ENCODE assay signal across 32 cellular contexts in genomic region chr16:23104032-23104955, GRCh38. TPM values are rescaled to one million over a fixed set of nuclear protein-coding genes. Genes with fewer than 3 reads are reported as not detected.
DNase-seq lines count a peak whose midpoint lies in the region; ATAC-seq, FAIRE-seq and TF ChIP-seq lines count a peak whose summit lies in the region.
"Had no signal": no experiment of that assay in that cellular context is flagged by ENCODE, and none has a peak within 500 bp of the region (broad histone marks: within the 10 kb centered on the region; RNA-seq: fewer than 3 reads in every experiment).

No MANE protein-coding gene starts in this region.

- H2AFZ ChIP-seq in trophoblast cell (ENCODE audit: insufficient read depth, low read length, poor library complexity): no peak overlapping the region
- H2AFZ ChIP-seq: PC-9 had no signal

- peaks cover 29% of the 10 kb centered on the region for H3K36me3 Mint-ChIP-seq in WTC11

- no peak overlapping the region for H3K4ac ChIP-seq in trophoblast cell (ENCODE audit: low read depth, low read length)

- H3K18ac ChIP-seq in trophoblast cell (ENCODE audit: low read length): no peak overlapping the region

- intact Hi-C loops in mucosa of descending colon (cut with DNase I, micrococcal nuclease): no loop called here

- no peak for TF ChIP-seq POLR2A in GM12891 (IDR thresholded peaks at IDR 0.05; ENCODE audit: low read depth, low read length)

- no peak overlapping the region for H4K91ac ChIP-seq in trophoblast cell (ENCODE audit: low read depth, low read length)

- H2BK120ac ChIP-seq in trophoblast cell (ENCODE audit: insufficient read depth, low read length, poor library complexity): no peak overlapping the region

- no peak overlapping the region for H3K4me3 ChIP-seq in esophagus (ENCODE audit: low read depth in 1 of 2, low read length in 2 of 2)
- no peak overlapping the region for H3K4me3 ChIP-seq in mucosa of descending colon
- no peak overlapping the region for H3K4me3 ChIP-seq in urinary bladder (ENCODE audit: low read depth, low read length)
- H3K4me3 ChIP-seq in trophoblast cell (ENCODE audit: low read depth, low read length): no peak overlapping the region
- H3K4me3 ChIP-seq: BLaER1 treated with 17β-estradiol and CSF1 and Interleukin-3, amounts not matched to agents 10 nM and 100 nM; HAP-1; K562; left ventricle myocardium inferior; PC-9; stomach had no signal

- no peaks in the 10 kb centered on the region for H3K27me3 Mint-ChIP-seq in WTC11 (ENCODE audit: low read depth)
- H3K27me3 Mint-ChIP-seq: activated CD4-positive, alpha-beta memory T cell treated with anti-CD3 and anti-CD28 coated beads, Interleukin-2, amount 10 ng/mL, durations not matched to agents 7 days and 5 days; naive B cell; type B pancreatic cell had no signal

- H4K12ac ChIP-seq in trophoblast cell (ENCODE audit: low read depth, low read length): no peak overlapping the region

- H3K27me3 ChIP-seq in esophagus (ENCODE audit: control insufficient read depth in 1 of 2, insufficient read depth in 2 of 2, low read length in 2 of 2) (no peaks in the 10 kb centered on the region), trophoblast cell (ENCODE audit: insufficient read depth, low read length) (no peaks in the 10 kb centered on the region)
- H3K27me3 ChIP-seq: BLaER1 treated with 17β-estradiol and CSF1 and Interleukin-3, amounts not matched to agents 10 nM and 100 nM; brain microvascular endothelial cell; neutrophil; stomach had no signal

- no peak overlapping the region for H2BK12ac ChIP-seq in trophoblast cell (ENCODE audit: low read length)

- H3K27ac ChIP-seq in esophagus (ENCODE audit: low read depth in 2 of 2, low read length in 1 of 2): peak overlapping the region; percentile 20 to 40
- H3K27ac ChIP-seq in urinary bladder (ENCODE audit: low read depth): peak overlapping the region; percentile 50
- H3K27ac ChIP-seq in trophoblast cell (ENCODE audit: low read depth, low read length): no peak overlapping the region
- H3K27ac ChIP-seq: BLaER1 treated with 17β-estradiol and CSF1 and Interleukin-3, amounts not matched to agents 10 nM and 100 nM; brain microvascular endothelial cell; left ventricle myocardium inferior; neutrophil; PC-9; stomach had no signal

- no peak overlapping the region for H3K4me3 Mint-ChIP-seq in WTC11
- H3K4me3 Mint-ChIP-seq: activated CD4-positive, alpha-beta memory T cell treated with anti-CD3 and anti-CD28 coated beads, Interleukin-2, amount 10 ng/mL, durations not matched to agents 7 days and 5 days; activated T-helper 1 cell treated with anti-CD3 and anti-CD28 coated beads, Interleukin-12 subunit alpha, Interleukin-12 subunit beta, Interleukin-2, Interleukin-4 antibody, amounts not matched to agents 30 ng/mL and 10 ng/mL and 1 ng/mL, durations not matched to agents 14 hours and 24 hours and 36 hours; naive B cell; T-helper 2 cell treated with Interferon-gamma antibody and Interleukin-4, amounts not matched to agents 5 μg/mL and 100 μg/mL, for 36 hours; type B pancreatic cell had no signal

- no peaks in the 10 kb centered on the region for H3K4me1 Mint-ChIP-seq in WTC11
- H3K4me1 Mint-ChIP-seq: activated CD4-positive, alpha-beta memory T cell treated with anti-CD3 and anti-CD28 coated beads, Interleukin-2, amount 10 ng/mL, durations not matched to agents 7 days and 5 days; naive B cell had no signal

- H3K14ac ChIP-seq in trophoblast cell (ENCODE audit: low read length): no peak overlapping the region

- no peaks in the 10 kb centered on the region for H3K79me1 ChIP-seq in trophoblast cell (ENCODE audit: low read length)

- CTCF ChIA-PET in WTC11 (lab: Charles Lee): no interaction called here

- H3K79me2 ChIP-seq in trophoblast cell (ENCODE audit: control insufficient read depth, insufficient read depth, low read length, poor library complexity): no peaks in the 10 kb centered on the region

- ATAC-seq in WTC11 (no peak), mucosa of descending colon (peak; percentile 95)
- ATAC-seq: K562, sciatic nerve had no signal

- H3K9me3 Mint-ChIP-seq in WTC11: peaks cover 14% of the 10 kb centered on the region
- H3K9me3 Mint-ChIP-seq: activated CD4-positive, alpha-beta memory T cell treated with anti-CD3 and anti-CD28 coated beads, Interleukin-2, amount 10 ng/mL, durations not matched to agents 7 days and 5 days; activated T-helper 1 cell treated with anti-CD3 and anti-CD28 coated beads, Interleukin-12 subunit alpha, Interleukin-12 subunit beta, Interleukin-2, Interleukin-4 antibody, amounts not matched to agents 30 ng/mL and 10 ng/mL and 1 ng/mL, durations not matched to agents 14 hours and 24 hours and 36 hours; naive B cell; T-helper 2 cell treated with Interferon-gamma antibody and Interleukin-4, amounts not matched to agents 5 μg/mL and 100 μg/mL, for 36 hours; type B pancreatic cell had no signal

- peaks cover 2 to 4% of the 10 kb centered on the region in 2 donors for H3K36me3 ChIP-seq in esophagus (ENCODE audit: control insufficient read depth in 2 of 2, insufficient read depth in 2 of 2, low read length in 1 of 2)
- no peaks in the 10 kb centered on the region for H3K36me3 ChIP-seq in mucosa of descending colon (ENCODE audit: low read depth)
- peaks cover 4% of the 10 kb centered on the region for H3K36me3 ChIP-seq in urinary bladder (ENCODE audit: insufficient read depth)
- peaks cover 0 to 2% of the 10 kb centered on the region in 2 experiments for H3K36me3 ChIP-seq in trophoblast cell (ENCODE audit: control insufficient read depth in 1 of 2, insufficient read depth in 2 of 2, low read length in 2 of 2)
- H3K36me3 ChIP-seq: brain microvascular endothelial cell had no signal

- no peak for DNase-seq in WTC11 (ENCODE audit: low spot score)
- DNase-seq in mucosa of descending colon: peak in 1 of 3 donors; percentile 26
- DNase-seq in trophoblast cell: no peak
- DNase-seq in D341Med (ENCODE audit: low spot score): no peak
- DNase-seq in GM12891 (ENCODE audit: insufficient read length, low spot score): no peak
- DNase-seq: activated CD4-positive, alpha-beta memory T cell treated with anti-CD3 and anti-CD28 coated beads, Interleukin-2, amount 10 ng/mL, durations not matched to agents 7 days and 5 days; activated CD8-positive, alpha-beta memory T cell treated with anti-CD3 and anti-CD28 coated beads, Interleukin-2, amount 50 U/mL, for 4 hours; activated naive CD4-positive, alpha-beta T cell treated with Interleukin-2 at 50 U/mL for 16 hours; brain microvascular endothelial cell; left ventricle myocardium inferior; naive B cell; NCI-H1092; NCI-H187 treated with DMSO at 0.1 percent for 48 hours; NCI-H2171; NCI-H524; NK-92 treated with Interleukin-12 subunit alpha and Interleukin-12 subunit beta, amount 100 ng/mL, for 24 hours; PC-9; SHP77 treated with DMSO at 0.1 percent for 48 hours; stimulated activated CD4-positive, alpha-beta T cell treated with anti-CD3 and anti-CD28 coated beads, Interleukin-12 subunit alpha, Interleukin-12 subunit beta, amount 100 ng/mL, for 4 hours; stimulated activated CD4-positive, alpha-beta T cell treated with anti-CD3 and anti-CD28 coated beads, Interleukin-2, amount 100 ng/mL, for 48 hours; stomach had no signal

- no peak overlapping the region for H3K4me2 ChIP-seq in trophoblast cell (ENCODE audit: low read length)
- H3K4me2 ChIP-seq: BLaER1 treated with 17β-estradiol and CSF1 and Interleukin-3, amounts not matched to agents 10 nM and 100 nM; PC-9 had no signal

- POLR2A ChIA-PET in WTC11 (lab: Charles Lee): no interaction called here

- no peaks in the 10 kb centered on the region for H3K4me1 ChIP-seq in esophagus (ENCODE audit: control insufficient read depth in 2 of 2, insufficient read depth in 2 of 2, low read length in 1 of 2)
- H3K4me1 ChIP-seq in mucosa of descending colon (ENCODE audit: low read depth): peaks cover 17% of the 10 kb centered on the region
- H3K4me1 ChIP-seq in urinary bladder (ENCODE audit: insufficient read depth): no peaks in the 10 kb centered on the region
- no peaks in the 10 kb centered on the region for H3K4me1 ChIP-seq in trophoblast cell (ENCODE audit: control insufficient read depth in 1 of 2, insufficient read depth in 2 of 2, low read length in 2 of 2)
- H3K4me1 ChIP-seq: BLaER1 treated with 17β-estradiol and CSF1 and Interleukin-3, amounts not matched to agents 10 nM and 100 nM; HAP-1 had no signal

- TF ChIP-seq CTCF in WTC11 (IDR thresholded peaks at IDR 0.05): no peak
- TF ChIP-seq CTCF in mucosa of descending colon (IDR thresholded peaks at IDR 0.05): no peak

- H3K23ac ChIP-seq in trophoblast cell (ENCODE audit: low read length): no peak overlapping the region

- H3K27ac Mint-ChIP-seq in WTC11: no peak overlapping the region
- H3K27ac Mint-ChIP-seq: activated CD4-positive, alpha-beta memory T cell treated with anti-CD3 and anti-CD28 coated beads, Interleukin-2, amount 10 ng/mL, durations not matched to agents 7 days and 5 days; activated T-helper 1 cell treated with anti-CD3 and anti-CD28 coated beads, Interleukin-12 subunit alpha, Interleukin-12 subunit beta, Interleukin-2, Interleukin-4 antibody, amounts not matched to agents 30 ng/mL and 10 ng/mL and 1 ng/mL, durations not matched to agents 14 hours and 24 hours and 36 hours; T-helper 2 cell treated with Interferon-gamma antibody and Interleukin-4, amounts not matched to agents 5 μg/mL and 100 μg/mL, for 36 hours; type B pancreatic cell had no signal

- no peak overlapping the region for H3K9ac ChIP-seq in trophoblast cell (ENCODE audit: low read length)
- H3K9ac ChIP-seq: BLaER1 treated with 17β-estradiol and CSF1 and Interleukin-3, amounts not matched to agents 10 nM and 100 nM had no signal

- H2AK5ac ChIP-seq in trophoblast cell (ENCODE audit: low read length): no peak overlapping the region

- no peak for FAIRE-seq in GM12891 (lab: Jason Lieb, UNC)
- FAIRE-seq: endothelial cell of umbilical vein, K562 had no signal

- no peak overlapping the region for H2BK5ac ChIP-seq in trophoblast cell (ENCODE audit: low read depth, low read length, poor library complexity)

- WGBS in esophagus, 2 donors: 74 to 76% methylated on average over 7 of the region's 7 CpGs
- WGBS in urinary bladder: 85% methylated on average over 7 of the region's 7 CpGs
- WGBS in trophoblast cell (ENCODE audit: extremely low coverage, insufficient coverage, insufficient read length): no CpG with 5 or more reads among the region's 7 CpGs

- H4K8ac ChIP-seq in trophoblast cell (ENCODE audit: low read depth, low read length): no peak overlapping the region

- H3K9me3 ChIP-seq in esophagus (ENCODE audit: control insufficient read depth in 2 of 2, insufficient read depth in 1 of 2, low read depth in 1 of 2, low read length in 1 of 2): no peaks in the 10 kb centered on the region
- no peaks in the 10 kb centered on the region for H3K9me3 ChIP-seq in mucosa of descending colon
- H3K9me3 ChIP-seq in trophoblast cell (ENCODE audit: insufficient read depth, low read depth, low read length): no peaks in the 10 kb centered on the region
- H3K9me3 ChIP-seq: HAP-1, left ventricle myocardium inferior, neutrophil, stomach had no signal

TF ChIP-seq in GM12891, 5 proteins besides CTCF, POLR2A, EP300 and RAD21 (continues in another document):
- no peak for TF ChIP-seq POU2F2 (IDR thresholded peaks at IDR 0.05; ENCODE audit: low read depth, low read length)

RNA-seq across cellular contexts. Expression of gene USP31, which starts 45.0 kb away (rescaled TPM):
- total RNA-seq in WTC11 (2021): 13.3 to 17.4 TPM (median 13.7 TPM) in 3 replicates
- 1 to 10 TPM; 3.3 to 6.5 TPM for polyA plus RNA-seq in esophagus
- 10 to 100 TPM in 1 of 3 donors, 1 to 10 TPM in 2; 6.5 to 15.1 (median 7.7) TPM for total RNA-seq in mucosa of descending colon
- 27.4 TPM for total RNA-seq in urinary bladder
- polyA plus RNA-seq in urinary bladder: 3.7 TPM
- 2.9 and 3.4 TPM in 2 replicates for polyA plus RNA-seq in trophoblast cell (2013)
- 0.83 TPM for polyA plus RNA-seq in GM12891 (2012; ENCODE audit: low read depth, missing spikeins)
